In the genomic region with DNA sequence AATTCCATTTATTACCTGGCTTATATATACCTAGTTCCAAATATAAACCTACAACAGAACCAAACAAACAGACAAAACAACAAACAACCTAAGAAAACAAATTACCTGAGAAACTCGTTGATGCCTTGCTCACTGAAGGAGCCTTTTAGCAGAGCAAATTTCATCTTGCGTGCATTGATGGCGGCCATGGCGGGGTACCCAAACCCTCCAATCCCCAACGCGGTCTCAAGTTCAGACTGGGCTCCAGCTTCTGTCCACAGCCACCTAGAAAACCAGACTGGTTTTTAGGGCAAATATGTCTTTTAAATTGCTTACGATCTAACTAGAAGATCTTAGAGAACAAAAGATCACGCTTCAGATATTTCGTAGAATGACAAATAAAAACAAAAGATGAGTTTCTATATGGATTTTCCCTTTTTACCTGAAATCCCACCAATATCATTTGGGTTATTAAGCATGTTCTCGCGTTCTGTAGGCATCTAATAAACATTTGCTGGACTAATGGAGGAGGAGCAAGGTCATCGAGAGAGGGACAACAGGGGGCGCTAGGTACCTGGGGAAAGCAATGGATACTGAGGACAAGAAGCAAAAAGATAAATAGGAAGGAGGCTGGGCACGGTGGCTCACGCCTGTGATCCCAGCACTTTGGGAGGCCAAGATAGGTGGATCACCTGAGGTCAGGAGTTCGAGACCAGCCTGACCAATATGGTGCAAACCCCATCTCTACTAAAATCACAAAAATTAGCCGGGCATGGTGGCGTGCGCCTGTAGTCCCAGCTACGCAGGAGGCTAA, we compare ENCODE assay signal across 8 cellular contexts. TPM values are rescaled to one million over a fixed set of nuclear protein-coding genes. Genes with fewer than 3 reads are reported as not detected.
DNase-seq lines count a peak whose midpoint lies in the region; ATAC-seq and TF ChIP-seq lines count a peak whose summit lies in the region.
"Had no signal": no experiment of that assay in that cellular context is flagged by ENCODE, and none has a peak within 500 bp of the region (broad histone marks: within the 10 kb centered on the region; RNA-seq: fewer than 3 reads in every experiment).

No MANE protein-coding gene starts in this region.

- no peak overlapping the region for H3K4me2 ChIP-seq in mesendoderm (ENCODE audit: low read length)

- no peak overlapping the region for H2BK5ac ChIP-seq in mesendoderm (ENCODE audit: low read length)

- H3K9me3 Mint-ChIP-seq in activated T-cell treated with anti-CD3 and anti-CD28 coated beads, Interleukin-2, amount 50 U/mL, for 72 hours: no peaks in the 10 kb centered on the region

- DNase-seq in G401 (ENCODE audit: low spot score) (peak; percentile 9), LNCaP clone FGC (ENCODE audit: low read depth) (no peak), mesendoderm (peak; percentile 67), OCI-M2 (lab: John Stamatoyannopoulos, UW; ENCODE audit: unreplicated experiment) (no peak), NCI-H2196 treated with DMSO at 0.1 percent for 48 hours (lab: John Stamatoyannopoulos, UW; ENCODE audit: unreplicated experiment) (no peak)
- DNase-seq in activated T-cell treated with anti-CD3 and anti-CD28 coated beads, Interleukin-2, amount 50 U/mL, for 72 hours: peak; percentile 24 to 35
- DNase-seq: MV-4-11 had no signal

- no CpG with 5 or more reads among the region's 20 CpGs for WGBS in mesendoderm (ENCODE audit: extremely low coverage, insufficient coverage, low lambda C conversion rate)

- no peak overlapping the region for H2BK15ac ChIP-seq in mesendoderm (replicated peaks; ENCODE audit: low read depth)

- in situ Hi-C loops in G401 (cut with HindIII; ENCODE audit: low sequenced_read_pairs): no loop called here

- H3K18ac ChIP-seq in mesendoderm (ENCODE audit: low read length): no peak overlapping the region

- H4K5ac ChIP-seq in mesendoderm (ENCODE audit: low read length): no peak overlapping the region

- no peaks in the 10 kb centered on the region for H3K27me3 ChIP-seq in mesendoderm (ENCODE audit: insufficient read depth, low read length, poor library complexity)

- peaks cover 7% of the 10 kb centered on the region for H3K4me1 Mint-ChIP-seq in activated T-cell treated with anti-CD3 and anti-CD28 coated beads, Interleukin-2, amount 50 U/mL, for 72 hours (ENCODE audit: low read depth)

- no peak overlapping the region for H2AK5ac ChIP-seq in mesendoderm (ENCODE audit: low read length)

- peaks cover 38% of the 10 kb centered on the region for H3K36me3 ChIP-seq in mesendoderm (ENCODE audit: control insufficient read depth, insufficient read depth, low read length)

- TF ChIP-seq CTCF in LNCaP clone FGC (IDR thresholded peaks at IDR 0.05; ENCODE audit: control insufficient read depth, extremely low read depth, insufficient read depth): peak; percentile 34

- no peaks in the 10 kb centered on the region for H3K4me1 ChIP-seq in mesendoderm (ENCODE audit: control insufficient read depth, low read depth, low read length)

- no peak overlapping the region for H4K8ac ChIP-seq in mesendoderm (ENCODE audit: low read depth, low read length)

- no peak overlapping the region for H3K56ac ChIP-seq in mesendoderm (ENCODE audit: low read length)

- peaks cover 7% of the 10 kb centered on the region for H3K79me1 ChIP-seq in mesendoderm (ENCODE audit: low read length)

- no peaks in the 10 kb centered on the region for H3K27me3 Mint-ChIP-seq in activated T-cell treated with anti-CD3 and anti-CD28 coated beads, Interleukin-2, amount 50 U/mL, for 72 hours (ENCODE audit: low read depth)

- no peak overlapping the region for H2BK120ac ChIP-seq in mesendoderm (ENCODE audit: low read depth, low read length)

- H3K9ac ChIP-seq in mesendoderm (ENCODE audit: low read length): no peak overlapping the region

- peaks cover 5% of the 10 kb centered on the region for H3K79me2 ChIP-seq in mesendoderm (ENCODE audit: control insufficient read depth, insufficient read depth, low read length)

- H3K4me3 Mint-ChIP-seq in activated T-cell treated with anti-CD3 and anti-CD28 coated beads, Interleukin-2, amount 50 U/mL, for 72 hours: no peak overlapping the region

- ATAC-seq in activated T-cell treated with anti-CD3 and anti-CD28 coated beads, Interleukin-2, amount 50 U/mL, for 72 hours (replicated peaks in 1 of 2): no peak
- ATAC-seq in HG02759 (IDR thresholded peaks at IDR 0.05; ENCODE audit: unreplicated experiment): no peak

- no peak overlapping the region for H3K23ac ChIP-seq in mesendoderm (ENCODE audit: low read length)

- H3K4me3 ChIP-seq in LNCaP clone FGC (ENCODE audit: low read depth, low read length) (no peak overlapping the region), mesendoderm (ENCODE audit: low read length) (no peak overlapping the region)

- H3K27ac Mint-ChIP-seq in activated T-cell treated with anti-CD3 and anti-CD28 coated beads, Interleukin-2, amount 50 U/mL, for 72 hours: no peak overlapping the region

- no peak overlapping the region for H3K27ac ChIP-seq in mesendoderm (ENCODE audit: low read depth, low read length)

- H3K4ac ChIP-seq in mesendoderm (ENCODE audit: low read depth, low read length): no peak overlapping the region

- H3K36me3 Mint-ChIP-seq in activated T-cell treated with anti-CD3 and anti-CD28 coated beads, Interleukin-2, amount 50 U/mL, for 72 hours (ENCODE audit: insufficient read depth in 2 of 2): peaks cover 13 to 45% of the 10 kb centered on the region in 2 donors

RNA-seq across cellular contexts. Expression of a gene that starts 25.2 kb away (rescaled TPM):
- total RNA-seq in G401 (2014; rRNA removed; shearing (Covaris generic)): 378 and 429 TPM in 2 replicates
- total RNA-seq in activated T-cell treated with anti-CD3 and anti-CD28 coated beads, Interleukin-2, amount 50 U/mL, for 72 hours: 100 to 1,000 TPM in 1 of 2 donors, 10 to 100 TPM in 1; 79.3 to 131 TPM
- polyA plus RNA-seq in mesendoderm (2013, experiment 1 of 2): 288 TPM
- 284 TPM for polyA plus RNA-seq in mesendoderm (2013, experiment 2 of 2)

Comparison
In these comparisons a context has a peak if more than half of its experiments do, and no peak if none do; other contexts are left out.
1. DNase-seq: peak in G401 (single experiment), activated T-cell treated with anti-CD3 and anti-CD28 coated beads, Interleukin-2, amount 50 U/mL, for 72 hours (2 of 2) and mesendoderm (single experiment); none in LNCaP clone FGC (single experiment), OCI-M2 (single experiment) and NCI-H2196 treated with DMSO at 0.1 percent for 48 hours (single experiment).